In the genomic region with DNA sequence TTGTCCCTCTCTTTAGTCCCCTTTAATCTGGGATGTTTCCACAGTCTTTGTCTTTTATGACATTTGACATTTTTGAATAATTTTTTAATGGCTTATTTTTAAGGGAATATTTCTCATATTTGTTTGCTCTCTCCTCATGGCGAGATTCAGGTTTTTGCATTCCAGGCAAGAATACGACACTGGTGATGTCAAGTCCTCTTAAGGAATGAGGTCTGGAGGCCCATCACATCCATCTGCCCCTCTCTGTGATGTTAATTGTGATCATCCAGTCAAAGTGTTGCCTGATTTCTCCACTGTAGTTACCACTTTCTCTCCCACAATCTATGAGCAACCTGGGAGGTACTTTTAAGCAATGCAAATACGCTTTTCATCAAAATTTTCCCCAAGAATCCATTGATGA, we compare ENCODE assay signal across 29 cellular contexts.
"Had no signal": no experiment of that assay in that cellular context is flagged by ENCODE, and none has a peak within 500 bp of the region (broad histone marks: within the 10 kb centered on the region; RNA-seq: fewer than 3 reads in every experiment).

No MANE protein-coding gene starts in this region.

- H3K27me3 ChIP-seq: colonic mucosa, esophagus squamous epithelium, heart right ventricle, left lung, neural progenitor cell, sigmoid colon, testis, tibial artery, upper lobe of right lung, uterus had no signal

- DNase-seq: colonic mucosa; effector CD8-positive, alpha-beta T cell; esophagus squamous epithelium; foreskin melanocyte; glutamatergic neuron; heart right ventricle; hippocampal formation; kidney; left cardiac atrium; left lung; mesenchymal stem cell; midbrain; naive thymus-derived CD4-positive, alpha-beta T cell; posterior cingulate gyrus; psoas muscle; right cardiac atrium; sigmoid colon; stimulated activated CD4-positive, alpha-beta T cell treated with anti-CD3 and anti-CD28 coated beads, Interleukin-2, amount 100 ng/mL, for 24 hours; stimulated activated CD4-positive, alpha-beta T cell treated with anti-CD3 and anti-CD28 coated beads, Interleukin-4, amount 100 ng/mL, for 24 hours; stimulated activated naive CD8-positive, alpha-beta T cell treated with anti-CD3 and anti-CD28 coated beads, Interleukin-15, Interleukin-2, amounts not matched to agents 100 U/mL and 50 U/mL, for 24 hours; substantia nigra; testis; tibial artery; upper lobe of right lung; uterus had no signal

- H3K9me3 Mint-ChIP-seq: dendritic cell treated with granulocyte-macrophage colony-stimulating factor and Interleukin-4, amounts not matched to agents 40 ng/mL and 50 ng/mL, for 4 days; naive thymus-derived CD4-positive, alpha-beta T cell; nephron; stimulated activated memory B cell treated with anti-CD40 and anti-IgM and Interleukin-4, amounts not matched to agents 10 μg/mL and 1 μg/mL and 100 μg/mL, for 72 hours had no signal

- H3K36me3 ChIP-seq: colonic mucosa, esophagus squamous epithelium, left lung, neural progenitor cell, sigmoid colon, tibial artery, upper lobe of right lung, uterus had no signal

- H3K4me3 ChIP-seq: colonic mucosa, esophagus squamous epithelium, heart right ventricle, left lung, neural progenitor cell, psoas muscle, sigmoid colon, tibial artery, upper lobe of right lung, uterus had no signal

- H3K4me3 Mint-ChIP-seq: dendritic cell treated with granulocyte-macrophage colony-stimulating factor and Interleukin-4, amounts not matched to agents 40 ng/mL and 50 ng/mL, for 4 days; naive thymus-derived CD4-positive, alpha-beta T cell; nephron; neural progenitor cell; stimulated activated memory B cell treated with anti-CD40 and anti-IgM and Interleukin-4, amounts not matched to agents 10 μg/mL and 1 μg/mL and 100 μg/mL, for 72 hours had no signal

- H3K4me2 ChIP-seq: neural progenitor cell had no signal

- H3K36me3 Mint-ChIP-seq: naive thymus-derived CD4-positive, alpha-beta T cell; neural progenitor cell had no signal

- H3K4me1 Mint-ChIP-seq: naive thymus-derived CD4-positive, alpha-beta T cell; nephron; stimulated activated memory B cell treated with anti-CD40 and anti-IgM and Interleukin-4, amounts not matched to agents 10 μg/mL and 1 μg/mL and 100 μg/mL, for 72 hours had no signal

- H3K27ac Mint-ChIP-seq: dendritic cell treated with granulocyte-macrophage colony-stimulating factor and Interleukin-4, amounts not matched to agents 40 ng/mL and 50 ng/mL, for 4 days; naive thymus-derived CD4-positive, alpha-beta T cell; nephron; neural progenitor cell; stimulated activated memory B cell treated with anti-CD40 and anti-IgM and Interleukin-4, amounts not matched to agents 10 μg/mL and 1 μg/mL and 100 μg/mL, for 72 hours had no signal

- ATAC-seq: heart right ventricle; left cardiac atrium; left lung; naive thymus-derived CD4-positive, alpha-beta T cell; psoas muscle; right cardiac atrium; stimulated activated memory B cell treated with anti-CD40 and anti-IgM and Interleukin-4, amounts not matched to agents 10 μg/mL and 1 μg/mL and 100 μg/mL, for 72 hours; stimulated activated naive CD8-positive, alpha-beta T cell treated with anti-CD3 and anti-CD28 coated beads, Interleukin-15, Interleukin-2, amounts not matched to agents 100 U/mL and 50 U/mL, for 24 hours; upper lobe of right lung had no signal

- H3K27me3 Mint-ChIP-seq: dendritic cell treated with granulocyte-macrophage colony-stimulating factor and Interleukin-4, amounts not matched to agents 40 ng/mL and 50 ng/mL, for 4 days; stimulated activated memory B cell treated with anti-CD40 and anti-IgM and Interleukin-4, amounts not matched to agents 10 μg/mL and 1 μg/mL and 100 μg/mL, for 72 hours had no signal

- H3K4me1 ChIP-seq: colonic mucosa, esophagus squamous epithelium, left lung, neural progenitor cell, psoas muscle, sigmoid colon, testis, tibial artery, upper lobe of right lung, uterus had no signal

- H2AFZ ChIP-seq: neural progenitor cell had no signal

- H3K27ac ChIP-seq: colonic mucosa, esophagus squamous epithelium, heart right ventricle, left lung, neural progenitor cell, psoas muscle, sigmoid colon, testis, tibial artery, upper lobe of right lung, uterus had no signal

- H3K9me3 ChIP-seq: colonic mucosa, esophagus squamous epithelium, heart right ventricle, left lung, psoas muscle, sigmoid colon, testis, tibial artery, upper lobe of right lung, uterus had no signal
